ENCODE assay signal across 11 cellular contexts in the genomic region with DNA sequence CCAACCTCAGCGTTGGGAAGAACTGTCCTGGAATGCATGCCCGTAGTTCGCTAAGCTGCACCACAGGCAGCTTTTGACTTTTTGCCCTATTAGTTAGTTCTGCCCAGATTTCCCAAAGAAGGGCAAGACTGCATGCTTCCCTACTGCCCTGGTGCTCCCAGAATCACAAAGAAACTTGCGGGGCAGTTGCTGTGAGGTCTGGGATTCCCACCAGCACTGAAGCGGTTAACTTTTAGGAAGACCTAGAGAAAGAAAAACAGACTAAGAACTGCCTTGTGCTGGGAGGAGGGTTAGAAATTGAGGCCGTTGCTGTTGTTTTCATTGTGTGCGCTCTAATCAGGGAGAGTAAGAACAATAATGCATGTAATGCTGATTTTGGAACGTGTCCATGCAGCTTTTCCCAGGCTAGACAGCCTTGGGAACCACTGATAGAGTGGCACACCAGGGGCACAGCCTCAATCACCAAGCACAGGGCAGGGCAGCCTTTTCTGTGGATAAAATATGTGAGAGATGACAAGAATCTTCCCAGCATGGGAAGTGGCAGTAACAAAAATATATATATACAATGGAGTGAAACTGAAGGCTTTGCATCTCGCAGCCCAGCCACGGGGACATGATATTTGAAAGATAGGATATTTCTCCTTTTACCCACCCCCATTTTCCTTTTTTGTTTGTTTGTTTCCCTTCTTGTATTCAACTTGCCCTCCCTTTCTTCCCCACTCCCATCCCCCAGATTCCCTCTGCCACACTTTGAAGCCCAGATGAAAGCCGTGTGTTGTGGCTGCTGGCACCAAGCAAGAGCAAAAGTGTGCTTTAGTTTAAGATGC.
DNase-seq lines count a peak whose midpoint lies in the region; ATAC-seq and TF ChIP-seq lines count a peak whose summit lies in the region.
"Had no signal": no experiment of that assay in that cellular context is flagged by ENCODE, and none has a peak within 500 bp of the region (broad histone marks: within the 10 kb centered on the region; RNA-seq: fewer than 3 reads in every experiment).

No MANE protein-coding gene starts in this region.

- no peaks in the 10 kb centered on the region for H3K27me3 ChIP-seq in ascending aorta
- H3K27me3 ChIP-seq in iPS-15b (ENCODE audit: control insufficient read depth, insufficient read depth, low read length) = no peaks in the 10 kb centered on the region
- no peaks in the 10 kb centered on the region for H3K27me3 ChIP-seq in gastrocnemius medialis

- H3K27ac Mint-ChIP-seq in stimulated activated naive CD8-positive, alpha-beta T cell treated with anti-CD3 and anti-CD28 coated beads, Interleukin-15, amount 100 ng/mL, for 72 hours = peak overlapping the region in 1 of 2 donors; percentile 59
- H3K27ac Mint-ChIP-seq in activated naive CD8-positive, alpha-beta T cell treated with anti-CD3 and anti-CD28 coated beads, Interleukin-2, amount 50 U/mL, for 24 hours = no peak overlapping the region
- no peak overlapping the region for H3K27ac Mint-ChIP-seq in activated T-helper 2 cell treated with anti-CD3 and anti-CD28 coated beads, Interferon-gamma antibody, Interleukin-2, Interleukin-4, amounts not matched to agents 10 μg/mL and 5 μg/mL and 100 μg/mL, durations not matched to agents 14 hours and 24 hours and 36 hours
- H3K27ac Mint-ChIP-seq: activated CD8-positive, alpha-beta memory T cell treated with anti-CD3 and anti-CD28 coated beads, Interleukin-2, amount 10 ng/mL, durations not matched to agents 7 days and 5 days had no signal

- intact Hi-C loops in ascending aorta (cut with DNase I) = loop anchor here (5.0 kb wide), 1 partner anchor 136 kb away; the partner anchor contains the start of gene HEY2
- intact Hi-C loops in gastrocnemius medialis (cut with DNase I; ENCODE audit: low total_unique reads) = no loop called here
- intact Hi-C loops in activated T-helper 2 cell treated with anti-CD3 and anti-CD28 coated beads, Interferon-gamma antibody, Interleukin-2, Interleukin-4, amounts not matched to agents 10 μg/mL and 5 μg/mL and 100 μg/mL, durations not matched to agents 14 hours and 24 hours and 36 hours (cut with micrococcal nuclease) = no loop called here

- peak in 1 of 2 donors; percentile 30 for ATAC-seq in gastrocnemius medialis
- no peak for ATAC-seq in stimulated activated naive CD8-positive, alpha-beta T cell treated with anti-CD3 and anti-CD28 coated beads, Interleukin-15, amount 100 ng/mL, for 72 hours
- ATAC-seq in activated naive CD8-positive, alpha-beta T cell treated with anti-CD3 and anti-CD28 coated beads, Interleukin-2, amount 50 U/mL, for 24 hours = no peak
- ATAC-seq: activated CD8-positive, alpha-beta memory T cell treated with anti-CD3 and anti-CD28 coated beads, Interleukin-2, amount 10 ng/mL, durations not matched to agents 7 days and 5 days; foreskin keratinocyte had no signal

- H3K4me1 ChIP-seq in ascending aorta (peaks cover 0 to 17% of the 10 kb centered on the region in 2 donors), iPS-15b (ENCODE audit: control insufficient read depth, insufficient read depth, low read length) (peaks cover 13% of the 10 kb centered on the region), gastrocnemius medialis (peaks cover 8 to 15% of the 10 kb centered on the region in 2 donors)
- H3K4me1 ChIP-seq: foreskin keratinocyte had no signal

- no peaks in the 10 kb centered on the region for H3K9me3 Mint-ChIP-seq in stimulated activated naive CD8-positive, alpha-beta T cell treated with anti-CD3 and anti-CD28 coated beads, Interleukin-15, amount 100 ng/mL, for 72 hours
- no peaks in the 10 kb centered on the region for H3K9me3 Mint-ChIP-seq in activated naive CD8-positive, alpha-beta T cell treated with anti-CD3 and anti-CD28 coated beads, Interleukin-2, amount 50 U/mL, for 24 hours
- H3K9me3 Mint-ChIP-seq in activated T-helper 2 cell treated with anti-CD3 and anti-CD28 coated beads, Interferon-gamma antibody, Interleukin-2, Interleukin-4, amounts not matched to agents 10 μg/mL and 5 μg/mL and 100 μg/mL, durations not matched to agents 14 hours and 24 hours and 36 hours = no peaks in the 10 kb centered on the region

- no peak for TF ChIP-seq CTCF in ascending aorta (IDR thresholded peaks at IDR 0.05)
- no peak for TF ChIP-seq CTCF in gastrocnemius medialis (IDR thresholded peaks at IDR 0.05 in 4 of 5, conservative IDR thresholded peaks at IDR 0.05 in 1 of 5)

- in situ Hi-C loops in gastrocnemius medialis (cut with MboI; ENCODE audit: low sequenced_read_pairs in 4 of 4) = no loop called here

- no peaks in the 10 kb centered on the region for H3K36me3 Mint-ChIP-seq in activated naive CD8-positive, alpha-beta T cell treated with anti-CD3 and anti-CD28 coated beads, Interleukin-2, amount 50 U/mL, for 24 hours (ENCODE audit: low read depth)
- H3K36me3 Mint-ChIP-seq in activated T-helper 2 cell treated with anti-CD3 and anti-CD28 coated beads, Interferon-gamma antibody, Interleukin-2, Interleukin-4, amounts not matched to agents 10 μg/mL and 5 μg/mL and 100 μg/mL, durations not matched to agents 14 hours and 24 hours and 36 hours (ENCODE audit: low read depth) = no peaks in the 10 kb centered on the region
- H3K36me3 Mint-ChIP-seq: activated CD8-positive, alpha-beta memory T cell treated with anti-CD3 and anti-CD28 coated beads, Interleukin-2, amount 10 ng/mL, durations not matched to agents 7 days and 5 days had no signal

- H3K27me3 Mint-ChIP-seq in stimulated activated naive CD8-positive, alpha-beta T cell treated with anti-CD3 and anti-CD28 coated beads, Interleukin-15, amount 100 ng/mL, for 72 hours = peaks cover 37% of the 10 kb centered on the region
- H3K27me3 Mint-ChIP-seq in activated naive CD8-positive, alpha-beta T cell treated with anti-CD3 and anti-CD28 coated beads, Interleukin-2, amount 50 U/mL, for 24 hours = peaks cover 13% of the 10 kb centered on the region
- no peaks in the 10 kb centered on the region for H3K27me3 Mint-ChIP-seq in activated T-helper 2 cell treated with anti-CD3 and anti-CD28 coated beads, Interferon-gamma antibody, Interleukin-2, Interleukin-4, amounts not matched to agents 10 μg/mL and 5 μg/mL and 100 μg/mL, durations not matched to agents 14 hours and 24 hours and 36 hours (ENCODE audit: low read depth)

- H3K9ac ChIP-seq in iPS-15b (ENCODE audit: low read depth, low read length) = no peak overlapping the region

- H3K27ac ChIP-seq in ascending aorta = peak overlapping the region; percentile 62 to 78
- no peak overlapping the region for H3K27ac ChIP-seq in gastrocnemius medialis
- H3K27ac ChIP-seq: foreskin keratinocyte had no signal

- peak; percentile 24 for DNase-seq in M059J (ENCODE audit: low read depth)
- no peak for DNase-seq in ascending aorta (ENCODE audit: low spot score in 2 of 2)
- no peak for DNase-seq in gastrocnemius medialis
- no peak for DNase-seq in stimulated activated naive CD8-positive, alpha-beta T cell treated with anti-CD3 and anti-CD28 coated beads, Interleukin-15, amount 100 ng/mL, for 72 hours
- DNase-seq in activated naive CD8-positive, alpha-beta T cell treated with anti-CD3 and anti-CD28 coated beads, Interleukin-2, amount 50 U/mL, for 24 hours = no peak
- no peak for DNase-seq in HT-29 (ENCODE audit: low spot score)
- DNase-seq in activated T-helper 2 cell treated with anti-CD3 and anti-CD28 coated beads, Interferon-gamma antibody, Interleukin-2, Interleukin-4, amounts not matched to agents 10 μg/mL and 5 μg/mL and 100 μg/mL, durations not matched to agents 14 hours and 24 hours and 36 hours (ENCODE audit: low spot score) = no peak
- DNase-seq: activated CD8-positive, alpha-beta memory T cell treated with anti-CD3 and anti-CD28 coated beads, Interleukin-2, amount 10 ng/mL, durations not matched to agents 7 days and 5 days; foreskin keratinocyte; NCI-H524 treated with DMSO at 0.1 percent for 48 hours had no signal

- TF ChIP-seq POLR2A in gastrocnemius medialis (IDR thresholded peaks at IDR 0.05) = no peak

- H3K4me1 Mint-ChIP-seq in stimulated activated naive CD8-positive, alpha-beta T cell treated with anti-CD3 and anti-CD28 coated beads, Interleukin-15, amount 100 ng/mL, for 72 hours = no peaks in the 10 kb centered on the region
- no peaks in the 10 kb centered on the region for H3K4me1 Mint-ChIP-seq in activated naive CD8-positive, alpha-beta T cell treated with anti-CD3 and anti-CD28 coated beads, Interleukin-2, amount 50 U/mL, for 24 hours
- H3K4me1 Mint-ChIP-seq in activated T-helper 2 cell treated with anti-CD3 and anti-CD28 coated beads, Interferon-gamma antibody, Interleukin-2, Interleukin-4, amounts not matched to agents 10 μg/mL and 5 μg/mL and 100 μg/mL, durations not matched to agents 14 hours and 24 hours and 36 hours (ENCODE audit: low read depth) = no peaks in the 10 kb centered on the region
- H3K4me1 Mint-ChIP-seq: activated CD8-positive, alpha-beta memory T cell treated with anti-CD3 and anti-CD28 coated beads, Interleukin-2, amount 10 ng/mL, durations not matched to agents 7 days and 5 days had no signal

- H3K4me3 ChIP-seq in ascending aorta (peak overlapping the region; percentile 34 to 59), iPS-15b (ENCODE audit: low read depth, low read length) (peak overlapping the region; percentile 14), gastrocnemius medialis (peak overlapping the region; percentile 20 to 44 (median 36))

- H3K4me3 Mint-ChIP-seq in stimulated activated naive CD8-positive, alpha-beta T cell treated with anti-CD3 and anti-CD28 coated beads, Interleukin-15, amount 100 ng/mL, for 72 hours = no peak overlapping the region
- no peak overlapping the region for H3K4me3 Mint-ChIP-seq in activated naive CD8-positive, alpha-beta T cell treated with anti-CD3 and anti-CD28 coated beads, Interleukin-2, amount 50 U/mL, for 24 hours
- no peak overlapping the region for H3K4me3 Mint-ChIP-seq in activated T-helper 2 cell treated with anti-CD3 and anti-CD28 coated beads, Interferon-gamma antibody, Interleukin-2, Interleukin-4, amounts not matched to agents 10 μg/mL and 5 μg/mL and 100 μg/mL, durations not matched to agents 14 hours and 24 hours and 36 hours (ENCODE audit: low read depth)
- H3K4me3 Mint-ChIP-seq: activated CD8-positive, alpha-beta memory T cell treated with anti-CD3 and anti-CD28 coated beads, Interleukin-2, amount 10 ng/mL, durations not matched to agents 7 days and 5 days had no signal

- no peaks in the 10 kb centered on the region for H3K36me3 ChIP-seq in ascending aorta
- H3K36me3 ChIP-seq in iPS-15b (ENCODE audit: control insufficient read depth, insufficient read depth, low read length) = no peaks in the 10 kb centered on the region
- no peaks in the 10 kb centered on the region for H3K36me3 ChIP-seq in gastrocnemius medialis

- H3K9me3 ChIP-seq in ascending aorta = no peaks in the 10 kb centered on the region
- H3K9me3 ChIP-seq in iPS-15b (ENCODE audit: control insufficient read depth, insufficient read depth, low read length) = no peaks in the 10 kb centered on the region
- H3K9me3 ChIP-seq in gastrocnemius medialis = no peaks in the 10 kb centered on the region

Comparison
In these comparisons a context has a peak if more than half of its experiments do, and no peak if none do; other contexts are left out.
1. H3K27ac ChIP-seq: peak in ascending aorta (2 of 2); none in gastrocnemius medialis (0 of 4).
2. Peak in every context shown above with its lines, with median percentiles within 50 percentile points of each other: H3K4me3 ChIP-seq.